1 cellular context compared by ENCODE assay signal in genomic region chr7:139362981-139363380, GRCh38.
TF ChIP-seq lines count a peak whose summit lies in the region.

No MANE protein-coding gene starts in this region.

TF ChIP-seq in H1, 55 proteins besides CTCF, POLR2A, EP300 and RAD21:
- no peak for TF ChIP-seq TCF12 (IDR thresholded peaks at IDR 0.05; ENCODE audit: low read depth, low read length)
- no peak for TF ChIP-seq CHD1 (IDR thresholded peaks at IDR 0.05; ENCODE audit: low read depth, low read length)
- TF ChIP-seq CEBPB (IDR thresholded peaks at IDR 0.05; ENCODE audit: low read depth, low read length) = no peak
- no peak for TF ChIP-seq RXRA (IDR thresholded peaks at IDR 0.05; ENCODE audit: insufficient read depth, low read depth, low read length)
- no peak for TF ChIP-seq CBX8 (IDR thresholded peaks at IDR 0.05; ENCODE audit: borderline replicate concordance, low read depth, low read length)
- TF ChIP-seq JUN (IDR thresholded peaks at IDR 0.05; ENCODE audit: low read depth, low read length) = no peak
- TF ChIP-seq RBBP5 (IDR thresholded peaks at IDR 0.05; ENCODE audit: borderline replicate concordance, low read depth, low read length) = no peak
- no peak for TF ChIP-seq CREB1 (IDR thresholded peaks at IDR 0.05)
- no peak for TF ChIP-seq BACH1 (IDR thresholded peaks at IDR 0.05; ENCODE audit: low read length)
- TF ChIP-seq ZNF274 (IDR thresholded peaks at IDR 0.05; ENCODE audit: borderline replicate concordance, extremely low read depth, low read length) = no peak
- TF ChIP-seq SAP30 (IDR thresholded peaks at IDR 0.05; ENCODE audit: insufficient read depth, insufficient replicate concordance, low read length) = no peak
- TF ChIP-seq KDM4A (IDR thresholded peaks at IDR 0.05; ENCODE audit: low read depth, low read length, severe bottlenecking) = no peak
- no peak for TF ChIP-seq SIX5 (IDR thresholded peaks at IDR 0.05; ENCODE audit: low read depth, low read length)
- no peak for TF ChIP-seq HDAC2 (IDR thresholded peaks at IDR 0.05; ENCODE audit: borderline replicate concordance in 1 of 2, low read depth in 2 of 2, low read length in 2 of 2)
- TF ChIP-seq GABPA (IDR thresholded peaks at IDR 0.05; ENCODE audit: borderline replicate concordance, insufficient read depth, low read length) = no peak
- no peak for TF ChIP-seq BCL11A (IDR thresholded peaks at IDR 0.05; ENCODE audit: low read depth in 2 of 2, low read length in 2 of 2)
- no peak for TF ChIP-seq TBP (IDR thresholded peaks at IDR 0.05; ENCODE audit: low read depth, low read length)
- no peak for TF ChIP-seq CHD7 (IDR thresholded peaks at IDR 0.05; ENCODE audit: insufficient replicate concordance, low read length)
- TF ChIP-seq JUND (IDR thresholded peaks at IDR 0.05; ENCODE audit: low read length) = no peak
- TF ChIP-seq SIN3A (conservative IDR thresholded peaks at IDR 0.05 in 1 of 2, IDR thresholded peaks at IDR 0.05 in 1 of 2; ENCODE audit: low read depth in 1 of 2, low read length in 2 of 2) = no peak
